24 cellular contexts compared by ENCODE assay signal in the genomic region with DNA sequence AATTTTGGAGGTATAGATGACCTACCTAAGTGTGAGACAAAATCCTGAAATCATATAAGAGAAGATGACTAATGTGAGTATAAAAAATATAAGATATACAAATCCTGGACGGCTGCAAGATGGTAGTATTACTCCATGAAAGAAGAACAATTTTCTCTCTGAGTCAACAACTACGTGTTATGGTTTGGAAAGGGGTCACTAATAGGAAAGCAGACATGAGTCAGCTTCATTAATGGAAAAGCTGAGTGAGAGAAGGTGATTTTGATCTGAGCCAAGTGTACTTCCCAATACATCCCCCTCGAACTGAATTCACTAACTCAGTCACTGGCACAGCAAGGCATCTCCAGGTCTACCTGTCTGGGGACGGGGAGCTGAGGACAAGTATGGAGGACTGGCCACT. TPM values are rescaled to one million over a fixed set of nuclear protein-coding genes. Genes with fewer than 3 reads are reported as not detected.
DNase-seq lines count a peak whose midpoint lies in the region; ATAC-seq, FAIRE-seq and TF ChIP-seq lines count a peak whose summit lies in the region.
"Had no signal": no experiment of that assay in that cellular context is flagged by ENCODE, and none has a peak within 500 bp of the region (broad histone marks: within the 10 kb centered on the region; RNA-seq: fewer than 3 reads in every experiment).

No MANE protein-coding gene starts in this region.

- no peak overlapping the region for H3K4me3 Mint-ChIP-seq in astrocyte (ENCODE audit: unreplicated experiment)
- H3K4me3 Mint-ChIP-seq: CD14-positive monocyte, neural crest cell had no signal

- peak overlapping the region; percentile 78 for H3K27ac ChIP-seq in ACC112 (ENCODE audit: low read depth, low read length)
- H3K27ac ChIP-seq in astrocyte (ENCODE audit: low read depth, low read length), result no peak overlapping the region
- H3K27ac ChIP-seq: gastrocnemius medialis, prostate gland, VCaP had no signal

- H2AFZ ChIP-seq in ACC112 (ENCODE audit: low read length, unreplicated experiment) (no peak overlapping the region), astrocyte (ENCODE audit: low read depth, low read length) (no peak overlapping the region)

- no peaks in the 10 kb centered on the region for H3K36me3 Mint-ChIP-seq in astrocyte (ENCODE audit: low read depth, unreplicated experiment)
- H3K36me3 Mint-ChIP-seq: CD14-positive monocyte had no signal

- H3K36me3 ChIP-seq in ACC112 (ENCODE audit: insufficient read depth, low read length) (no peaks in the 10 kb centered on the region), astrocyte (ENCODE audit: insufficient read depth, low read length) (no peaks in the 10 kb centered on the region)
- H3K36me3 ChIP-seq: gastrocnemius medialis, prostate gland had no signal

- H3K27me3 Mint-ChIP-seq in astrocyte (ENCODE audit: low read depth, unreplicated experiment), result peaks cover 8% of the 10 kb centered on the region

- no peak overlapping the region for H3K4me2 ChIP-seq in astrocyte (ENCODE audit: low read length)
- H3K4me2 ChIP-seq: smooth muscle cell had no signal

- peaks cover 5% of the 10 kb centered on the region for H3K4me1 Mint-ChIP-seq in astrocyte (ENCODE audit: low read depth, unreplicated experiment)

- no peaks in the 10 kb centered on the region for H3K9me3 Mint-ChIP-seq in astrocyte (ENCODE audit: unreplicated experiment)
- H3K9me3 Mint-ChIP-seq: CD14-positive monocyte, neural crest cell had no signal

- no peaks in the 10 kb centered on the region for H3K27me3 ChIP-seq in ACC112 (ENCODE audit: insufficient read depth, low read length)
- H3K27me3 ChIP-seq in astrocyte (ENCODE audit: insufficient read depth, low read length), result no peaks in the 10 kb centered on the region
- H3K27me3 ChIP-seq: gastrocnemius medialis had no signal

- DNase-seq in HT1080 (ENCODE audit: low read depth) (peak; percentile 52), astrocyte (ENCODE audit: low read depth) (peak; percentile 59), fibroblast of peridontal ligament (ENCODE audit: extremely low read depth) (peak; percentile 22), ureter (ENCODE audit: low spot score) (no peak), cerebellar nuclear complex (lab: John Stamatoyannopoulos, UW) (no peak), iPS-NIHi11 (ENCODE audit: low spot score) (no peak)
- DNase-seq: activated CD4-positive, alpha-beta T cell treated with anti-CD3 and anti-CD28 coated beads, Interleukin-2, amount 50 U/mL, for 1 hour; activated naive CD4-positive, alpha-beta T cell; amygdala; gastrocnemius medialis; NCI-H1105 treated with DMSO at 0.1 percent for 48 hours; NCI-H2107; NCI-H524 treated with DMSO at 0.1 percent for 48 hours; SHP77; stimulated activated CD4-positive, alpha-beta T cell treated with anti-CD3 and anti-CD28 coated beads, Interleukin-4, amount 100 ng/mL, for 4 hours had no signal

- FAIRE-seq in astrocyte (lab: Jason Lieb, UNC), result no peak
- FAIRE-seq: urothelium cell line had no signal

- no peaks in the 10 kb centered on the region for H3K9me3 ChIP-seq in astrocyte (ENCODE audit: insufficient read depth, low read depth, low read length)
- H3K9me3 ChIP-seq: gastrocnemius medialis, prostate gland had no signal

- no peak overlapping the region for H3K27ac Mint-ChIP-seq in astrocyte (ENCODE audit: unreplicated experiment)

- H3K9ac ChIP-seq in astrocyte (ENCODE audit: low read length), result no peak overlapping the region

- no peak for TF ChIP-seq CTCF in astrocyte (IDR thresholded peaks at IDR 0.05; ENCODE audit: insufficient read depth, low read depth, low read length)

- H3K4me3 ChIP-seq in ACC112 (ENCODE audit: low read depth, low read length) (no peak overlapping the region), astrocyte (ENCODE audit: insufficient read depth, low read depth, low read length) (no peak overlapping the region)
- H3K4me3 ChIP-seq: gastrocnemius medialis, prostate gland, smooth muscle cell had no signal

- H3K4me1 ChIP-seq in ACC112 (ENCODE audit: control insufficient read depth, insufficient read depth, low read length, unreplicated experiment) (peaks cover 27% of the 10 kb centered on the region), astrocyte (ENCODE audit: insufficient read depth, low read length) (no peaks in the 10 kb centered on the region)
- H3K4me1 ChIP-seq: gastrocnemius medialis, prostate gland had no signal

- no peaks in the 10 kb centered on the region for H3K79me2 ChIP-seq in ACC112 (ENCODE audit: control insufficient read depth, insufficient read depth, low read length, unreplicated experiment)
- no peaks in the 10 kb centered on the region for H3K79me2 ChIP-seq in astrocyte (ENCODE audit: insufficient read depth, low read length)

- no peak for ATAC-seq in GM21529 (IDR thresholded peaks at IDR 0.05; ENCODE audit: unreplicated experiment)
- ATAC-seq: gastrocnemius medialis, HCT116 had no signal

- no peaks in the 10 kb centered on the region for H4K20me1 ChIP-seq in astrocyte (ENCODE audit: insufficient read depth, low read length)

RNA-seq across cellular contexts. Expression of a gene that starts 20.1 kb away (rescaled TPM):
- 15.5 and 19.0 TPM in 2 replicates for total RNA-seq in HT1080 (2014; rRNA removed; shearing (Covaris generic))
- 9.8 and 14.1 TPM in 2 replicates for polyA plus RNA-seq in HT1080 (2015; cell fraction: cytosol; rRNA removed)
- polyA plus RNA-seq in HT1080 (2015; cell fraction: nucleus; rRNA removed), result 18.9 and 24.9 TPM in 2 replicates
- 49.7 and 51.9 TPM in 2 replicates for total RNA-seq in astrocyte
- 35.7 TPM for total RNA-seq in ureter

RNA-seq across cellular contexts. Expression of a gene that starts 20.7 kb away (rescaled TPM):
- not detected in 2 replicates for total RNA-seq in HT1080 (2014; rRNA removed; shearing (Covaris generic))
- 0.02 and 0.07 TPM in 2 replicates for polyA plus RNA-seq in HT1080 (2015; cell fraction: cytosol; rRNA removed)
- polyA plus RNA-seq in HT1080 (2015; cell fraction: nucleus; rRNA removed), result 0.12 TPM in 1 of 2 replicates, not detected in the other
- total RNA-seq in astrocyte (0.16 and 0.17 TPM in 2 replicates), ureter (0.89 TPM)
- total RNA-seq: gastrocnemius medialis, smooth muscle cell had no signal
- polyA plus RNA-seq: CD14-positive monocyte had no signal

Comparison
In these comparisons a context has a peak if more than half of its experiments do, and no peak if none do; other contexts are left out.
1. DNase-seq: peak in HT1080 (single experiment), astrocyte (single experiment) and fibroblast of peridontal ligament (single experiment); none in ureter (single experiment), cerebellar nuclear complex (0 of 2) and iPS-NIHi11 (single experiment).